In genomic region chr6:12029979-12030737, GRCh38 we compare ENCODE assay signal across 26 cellular contexts.
"Had no signal": no experiment of that assay in that cellular context is flagged by ENCODE, and none has a peak within 500 bp of the region (broad histone marks: within the 10 kb centered on the region; RNA-seq: fewer than 3 reads in every experiment).

No MANE protein-coding gene starts in this region.

- H3K36me3 ChIP-seq: adrenal gland, WERI-Rb-1 had no signal

- H3K27me3 ChIP-seq: adrenal gland, body of pancreas, SJCRH30 had no signal

- H3K27me3 Mint-ChIP-seq: activated CD4-positive, alpha-beta T cell treated with anti-CD3 and anti-CD28 coated beads, Interleukin-2, amount 10 ng/mL, durations not matched to agents 7 days and 5 days; activated naive CD8-positive, alpha-beta T cell treated with anti-CD3 and anti-CD28 coated beads, Interleukin-2, amount 10 ng/mL, durations not matched to agents 7 days and 5 days had no signal

- H3K27ac Mint-ChIP-seq: activated CD4-positive, alpha-beta T cell treated with anti-CD3 and anti-CD28 coated beads, Interleukin-2, amount 10 ng/mL, durations not matched to agents 7 days and 5 days; activated CD8-positive, alpha-beta T cell treated with anti-CD3 and anti-CD28 coated beads, Interleukin-2, amount 10 ng/mL, durations not matched to agents 7 days and 5 days; activated naive CD8-positive, alpha-beta T cell treated with anti-CD3 and anti-CD28 coated beads, Interleukin-2, amount 10 ng/mL, durations not matched to agents 7 days and 5 days had no signal

- H3K4me3 ChIP-seq: adrenal gland, body of pancreas, SJCRH30, SK-N-MC had no signal

- H3K9me3 ChIP-seq: body of pancreas, SJCRH30 had no signal

- H3K27ac ChIP-seq: adrenal gland, body of pancreas, SJCRH30, SK-N-MC, WERI-Rb-1 had no signal

- DNase-seq: activated CD4-positive, alpha-beta T cell treated with anti-CD3 and anti-CD28 coated beads, Interleukin-2, amount 10 ng/mL, durations not matched to agents 7 days and 5 days; activated CD4-positive, alpha-beta T cell treated with anti-CD3 and anti-CD28 coated beads, Interleukin-2, amount 50 U/mL, for 48 hours; activated CD8-positive, alpha-beta T cell treated with anti-CD3 and anti-CD28 coated beads, Interleukin-2, amount 10 ng/mL, durations not matched to agents 7 days and 5 days; activated effector memory CD4-positive, alpha-beta T cell treated with anti-CD3 and anti-CD28 coated beads, Interleukin-2, amount 50 U/mL, for 16 hours; activated naive CD4-positive, alpha-beta T cell; activated naive CD4-positive, alpha-beta T cell treated with anti-CD3 and anti-CD28 coated beads, Interleukin-2, amount 50 U/mL, for 16 hours; activated naive CD8-positive, alpha-beta T cell treated with anti-CD3 and anti-CD28 coated beads, Interleukin-2, amount 10 ng/mL, durations not matched to agents 7 days and 5 days; activated T-cell treated with anti-CD3 and anti-CD28 coated beads, Interleukin-2, amount 50 U/mL, for 4 hours; adrenal gland; body of pancreas; caudate nucleus; cerebellar nuclear complex; Karpas-422; NCI-H1105; NCI-H1417 treated with DMSO at 0.1 percent for 48 hours; NCI-H187 treated with DMSO at 0.1 percent for 48 hours; NCI-H2081; NCI-H2171 treated with DMSO at 0.1 percent for 48 hours; NCI-H226; NCI-H524 treated with DMSO at 0.1 percent for 48 hours; SHP77; SJCRH30; T1000; WERI-Rb-1 had no signal

- H3K4me3 Mint-ChIP-seq: activated CD4-positive, alpha-beta T cell treated with anti-CD3 and anti-CD28 coated beads, Interleukin-2, amount 10 ng/mL, durations not matched to agents 7 days and 5 days; activated CD8-positive, alpha-beta T cell treated with anti-CD3 and anti-CD28 coated beads, Interleukin-2, amount 10 ng/mL, durations not matched to agents 7 days and 5 days; activated naive CD8-positive, alpha-beta T cell treated with anti-CD3 and anti-CD28 coated beads, Interleukin-2, amount 10 ng/mL, durations not matched to agents 7 days and 5 days; activated T-cell treated with anti-CD3 and anti-CD28 coated beads, Interleukin-2, amount 50 U/mL, for 4 hours had no signal

- H3K4me1 ChIP-seq: SJCRH30 had no signal

- ATAC-seq: activated CD8-positive, alpha-beta T cell treated with anti-CD3 and anti-CD28 coated beads, Interleukin-2, amount 10 ng/mL, durations not matched to agents 7 days and 5 days; body of pancreas; Panc1 had no signal
